In the genomic region with DNA sequence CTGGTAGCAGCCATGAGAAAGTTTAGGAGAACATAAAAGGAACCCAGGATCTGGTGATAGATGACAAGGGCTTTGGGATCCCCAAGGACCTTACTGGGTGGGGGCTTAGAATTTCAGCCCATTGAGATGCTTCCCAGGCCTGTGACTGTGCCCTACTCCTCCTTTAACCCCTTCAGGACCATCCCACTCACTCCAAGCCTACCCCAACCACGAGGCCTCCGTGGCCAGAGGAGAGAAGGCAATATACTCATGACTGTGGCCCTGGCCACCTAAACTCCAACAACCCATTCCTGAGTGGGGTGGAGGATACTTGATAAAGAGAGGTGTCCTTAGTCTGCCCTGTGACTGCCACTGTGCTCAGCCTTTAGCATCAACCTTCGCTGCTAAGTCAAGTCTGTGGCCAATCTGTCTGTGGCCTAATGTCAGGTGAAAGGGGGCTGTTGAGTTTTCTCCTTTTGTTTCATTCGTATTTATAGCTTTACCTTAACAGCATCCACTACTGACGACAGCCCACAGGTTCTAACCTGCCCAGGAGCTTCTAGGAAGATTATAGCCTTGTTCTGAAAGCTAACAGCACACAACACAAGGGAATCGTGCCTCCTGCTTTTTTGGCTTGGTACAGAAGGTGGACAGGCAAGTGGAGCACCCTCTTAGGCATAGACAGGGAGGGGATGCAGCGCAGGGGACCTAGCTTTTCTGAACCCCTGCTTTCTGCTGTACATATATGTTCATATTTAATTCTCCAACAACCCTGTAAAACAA, we compare ENCODE assay signal across 20 cellular contexts. TPM values are rescaled to one million over a fixed set of nuclear protein-coding genes. Genes with fewer than 3 reads are reported as not detected.
A peak's percentile ranks its signal among the peaks of the same experiment; 100 is the strongest.
DNase-seq lines count a peak whose midpoint lies in the region; ATAC-seq, FAIRE-seq and TF ChIP-seq lines count a peak whose summit lies in the region.
"Had no signal": no experiment of that assay in that cellular context is flagged by ENCODE, and none has a peak within 500 bp of the region (broad histone marks: within the 10 kb centered on the region; RNA-seq: fewer than 3 reads in every experiment).

No MANE protein-coding gene starts in this region.

- intact Hi-C loops in posterior vena cava (cut with DNase I) (no loop called here), heart right ventricle (cut with DNase I) (no loop called here)

- peak overlapping the region; percentile 29 to 98; a peak in 4 of 6 replicates for H3K27ac ChIP-seq in A549
- no peak overlapping the region for H3K27ac ChIP-seq in heart right ventricle
- H3K27ac ChIP-seq: Peyer's patch, SK-N-MC had no signal

- DNase-seq in A549 (ENCODE audit: low read depth in 1 of 2, low spot score in 1 of 2) (no peak), GM12892 (ENCODE audit: insufficient read length) (no peak), bronchial epithelial cell (ENCODE audit: low read depth) (peak; percentile 73), posterior vena cava (ENCODE audit: low spot score) (peak; percentile 23), HCEC 1CT (no peak), heart right ventricle (no peak), islet precursor cell (no peak)
- DNase-seq: Calu3; CD8-positive, alpha-beta T cell; DMS53; KBM-7; NCI-H1105 treated with DMSO at 0.1 percent for 48 hours; NCI-H1694 treated with DMSO at 0.1 percent for 48 hours; NCI-H345; NCI-H526; Peyer's patch; Right ventricle myocardium superior had no signal

- CTCF ChIA-PET in A549 (lab: Yijun Ruan, JAX), result interaction anchor here (1.0 to 1.6 kb wide), 3 partner anchors 17 to 146 kb away, joined by 3 read pairs; partner anchors contain the start of gene BCAR3

- peaks cover 62% of the 10 kb centered on the region for H3K4me1 ChIP-seq in A549
- H3K4me1 ChIP-seq in heart right ventricle, result peaks cover 7 to 41% (median 22%) of the 10 kb centered on the region in 9 donors

- no peak for TF ChIP-seq RAD21 in A549 (conservative IDR thresholded peaks at IDR 0.05 in 1 of 2, IDR thresholded peaks at IDR 0.05 in 1 of 2)

- FAIRE-seq in A549 (lab: Jason Lieb, UNC), result no peak
- FAIRE-seq in GM12892 (lab: Jason Lieb, UNC), result peak; percentile 69
- peak; percentile 73 for FAIRE-seq in bronchial epithelial cell (lab: Jason Lieb, UNC)
- FAIRE-seq: H1 had no signal

- TF ChIP-seq POLR2A in A549 (IDR thresholded peaks at IDR 0.05; ENCODE audit: low read length), result no peak
- TF ChIP-seq POLR2A in GM12892 (IDR thresholded peaks at IDR 0.05; ENCODE audit: low read depth, low read length), result no peak

- H3K4me2 ChIP-seq in A549, result no peak overlapping the region

- no peak for ATAC-seq in A549
- no peak for ATAC-seq in heart right ventricle
- ATAC-seq: CD8-positive, alpha-beta T cell had no signal

- POLR2A ChIA-PET in A549 (lab: Yijun Ruan, JAX), result no interaction called here

- TF ChIP-seq EP300 in A549 (IDR thresholded peaks at IDR 0.05), result no peak

- H3K36me3 ChIP-seq in bronchial epithelial cell (ENCODE audit: control insufficient read depth, insufficient read depth, low read length), result no peaks in the 10 kb centered on the region
- H3K36me3 ChIP-seq in heart right ventricle, result no peaks in the 10 kb centered on the region
- H3K36me3 ChIP-seq: BLaER1 treated with 17β-estradiol and CSF1 and Interleukin-3, amounts not matched to agents 10 nM and 100 nM; Peyer's patch had no signal

- H3K9me3 ChIP-seq in A549, result no peaks in the 10 kb centered on the region
- H3K9me3 ChIP-seq in heart right ventricle, result no peaks in the 10 kb centered on the region
- H3K9me3 ChIP-seq: BLaER1 treated with 17β-estradiol and CSF1 and Interleukin-3, amounts not matched to agents 10 nM and 100 nM; Peyer's patch had no signal

- TF ChIP-seq CTCF in A549 (IDR thresholded peaks at IDR 0.05) (no peak), bronchial epithelial cell (IDR thresholded peaks at IDR 0.05; ENCODE audit: insufficient read depth, low read length, severe bottlenecking) (no peak), heart right ventricle (IDR thresholded peaks at IDR 0.05) (no peak)

- 95% methylated on average over 7 of the region's 7 CpGs for WGBS in A549 (ENCODE audit: missing lambda C conversion rate)
- WGBS in heart right ventricle, 2 donors, result 96 to 97% methylated on average over 7 of the region's 7 CpGs

- H3K4me3 ChIP-seq in A549 (no peak overlapping the region), bronchial epithelial cell (ENCODE audit: low read depth, low read length) (no peak overlapping the region), heart right ventricle (no peak overlapping the region)
- H3K4me3 ChIP-seq: BLaER1 treated with 17β-estradiol and CSF1 and Interleukin-3, amounts not matched to agents 10 nM and 100 nM; Peyer's patch; SK-N-MC had no signal

- H3K27me3 ChIP-seq in bronchial epithelial cell (ENCODE audit: control insufficient read depth, insufficient read depth, low read length) (no peaks in the 10 kb centered on the region), heart right ventricle (no peaks in the 10 kb centered on the region)
- H3K27me3 ChIP-seq: BLaER1 treated with 17β-estradiol and CSF1 and Interleukin-3, amounts not matched to agents 10 nM and 100 nM; Peyer's patch had no signal

TF ChIP-seq in A549, 52 proteins besides CTCF, POLR2A, EP300 and RAD21:
- TF ChIP-seq CHD4 (IDR thresholded peaks at IDR 0.05; ENCODE audit: borderline replicate concordance) (no peak), BCL3 (IDR thresholded peaks at IDR 0.05) (no peak), RFX5 (IDR thresholded peaks at IDR 0.05) (no peak), ZNF302 (CRISPR knock-in tag; IDR thresholded peaks at IDR 0.05) (no peak), NR3C1 (IDR thresholded peaks at IDR 0.05) (no peak), KDM5A (IDR thresholded peaks at IDR 0.05) (no peak), MAX (IDR thresholded peaks at IDR 0.05) (no peak), EHMT2 (IDR thresholded peaks at IDR 0.05; ENCODE audit: low read depth) (no peak), ZFP36 (IDR thresholded peaks at IDR 0.05; ENCODE audit: borderline replicate concordance, partially characterized antibody) (no peak), CBX8 (IDR thresholded peaks at IDR 0.05) (no peak), HDAC2 (IDR thresholded peaks at IDR 0.05) (no peak), MAZ (IDR thresholded peaks at IDR 0.05; ENCODE audit: borderline replicate concordance, low read depth, low read length) (no peak)
- TF ChIP-seq, protein P1, sequence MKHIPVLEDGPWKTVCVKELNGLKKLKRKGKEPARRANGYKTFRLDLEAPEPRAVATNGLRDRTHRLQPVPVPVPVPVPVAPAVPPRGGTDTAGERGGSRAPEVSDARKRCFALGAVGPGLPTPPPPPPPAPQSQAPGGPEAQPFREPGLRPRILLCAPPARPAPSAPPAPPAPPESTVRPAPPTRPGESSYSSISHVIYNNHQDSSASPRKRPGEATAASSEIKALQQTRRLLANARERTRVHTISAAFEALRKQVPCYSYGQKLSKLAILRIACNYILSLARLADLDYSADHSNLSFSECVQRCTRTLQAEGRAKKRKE (CRISPR knock-in tag; IDR thresholded peaks at IDR 0.05; ENCODE audit: low read depth), result no peak

RNA-seq across cellular contexts. Expression of gene BCAR3, which starts 16.9 kb away (rescaled TPM):
- 31.6 and 32.1 TPM in 2 replicates for polyA plus RNA-seq in A549 (2011; rRNA removed)
- 28.6 and 37.0 TPM in 2 replicates for polyA plus RNA-seq in A549 (2012; cell fraction: cytosol; rRNA removed)
- polyA plus RNA-seq in A549 (2012; cell fraction: nucleus; rRNA removed), result 40.5 and 50.4 TPM in 2 replicates
- 29.8 to 35.8 TPM (median 33.4 TPM) in 3 replicates for polyA plus RNA-seq in A549 (2017; fragmentation: RNase III; extraction: RNeasy Plus Mini Kit Qiagen cat#74134 plus additional on column Dnase treatment)
- polyA minus RNA-seq in A549 (2011; rRNA and poly(A)+ RNA removed), result 27.5 and 30.0 TPM in 2 replicates
- 3.5 TPM for polyA plus RNA-seq in GM12892 (2012; ENCODE audit: missing spikeins)
- total RNA-seq in bronchial epithelial cell, result 26.2 and 69.5 TPM in 2 replicates
- total RNA-seq in posterior vena cava, result 10 to 100 TPM; 10.4 to 17.5 TPM
- 10 to 100 TPM in 9 of 10 donors, 1 to 10 TPM in 1; 8.3 to 36.0 (median 16.7) TPM for total RNA-seq in heart right ventricle
- 10 to 100 TPM in 1 of 2 donors, 1 to 10 TPM in 1; 6.6 to 10.6 TPM for polyA plus RNA-seq in heart right ventricle

Comparison
In these comparisons a context has a peak if more than half of its experiments do, and no peak if none do; other contexts are left out.
1. DNase-seq: peak in bronchial epithelial cell (single experiment) and posterior vena cava (single experiment); none in A549 (0 of 2), GM12892 (single experiment), HCEC 1CT (single experiment), heart right ventricle (0 of 2) and islet precursor cell (single experiment).
2. H3K27ac ChIP-seq: peak in A549 (2 of 2); none in heart right ventricle (0 of 10).